37 cellular contexts compared by ENCODE assay signal in genomic region chr17:40883960-40884359, GRCh38. TPM values are rescaled to one million over a fixed set of nuclear protein-coding genes. Genes with fewer than 3 reads are reported as not detected.
"Had no signal": no experiment of that assay in that cellular context is flagged by ENCODE, and none has a peak within 500 bp of the region (broad histone marks: within the 10 kb centered on the region; RNA-seq: fewer than 3 reads in every experiment).

No MANE protein-coding gene starts in this region.

- ATAC-seq: esophagus mucosa; foreskin keratinocyte; gastroesophageal sphincter; heart left ventricle; left lobe of liver; natural killer cell; psoas muscle; right cardiac atrium; stimulated activated memory B cell treated with anti-CD40 and anti-IgM and Interleukin-4, amounts not matched to agents 10 μg/mL and 1 μg/mL and 100 μg/mL, for 72 hours; stimulated activated naive CD8-positive, alpha-beta T cell treated with anti-CD3 and anti-CD28 coated beads, Interleukin-15, Interleukin-2, amounts not matched to agents 100 U/mL and 50 U/mL, for 24 hours had no signal

- H3K9me3 Mint-ChIP-seq: central memory CD8-positive, alpha-beta T cell; endodermal cell; immature natural killer cell; memory B cell; natural killer cell; stimulated activated memory B cell treated with anti-CD40 and anti-IgM and Interleukin-4, amounts not matched to agents 10 μg/mL and 1 μg/mL and 100 μg/mL, for 72 hours had no signal

- H3K4me3 Mint-ChIP-seq: central memory CD8-positive, alpha-beta T cell; endodermal cell; immature natural killer cell; memory B cell; natural killer cell; stimulated activated memory B cell treated with anti-CD40 and anti-IgM and Interleukin-4, amounts not matched to agents 10 μg/mL and 1 μg/mL and 100 μg/mL, for 72 hours had no signal

- FAIRE-seq: urothelium cell line had no signal

- H3K27me3 ChIP-seq: ovary, testis, upper lobe of left lung had no signal

- H3K27ac ChIP-seq: dorsolateral prefrontal cortex, epithelial cell of prostate, foreskin keratinocyte, gastroesophageal sphincter, heart left ventricle, ovary, psoas muscle, sigmoid colon, spleen, testis, tibial artery, upper lobe of left lung had no signal

- H3K9me3 ChIP-seq: gastroesophageal sphincter, heart left ventricle, ovary, psoas muscle, sigmoid colon, spleen, testis, tibial artery, upper lobe of left lung had no signal

- DNase-seq: dorsolateral prefrontal cortex; effector CD8-positive, alpha-beta T cell; endodermal cell; foreskin keratinocyte; heart left ventricle; hypothalamus; immature natural killer cell; islet precursor cell; kidney glomerular epithelial cell; natural killer cell; occipital lobe; ovary; posterior cingulate gyrus; psoas muscle; right cardiac atrium; sigmoid colon; spleen; stimulated activated CD4-positive, alpha-beta T cell treated with anti-CD3 and anti-CD28 coated beads, Interleukin-4, amount 100 ng/mL, for 4 hours; stimulated activated naive CD8-positive, alpha-beta T cell treated with anti-CD3 and anti-CD28 coated beads, Interleukin-15, Interleukin-2, amounts not matched to agents 100 U/mL and 50 U/mL, for 24 hours; substantia nigra; testis; tibial artery; upper lobe of left lung had no signal

- H3K4me3 ChIP-seq: dorsolateral prefrontal cortex, gastroesophageal sphincter, heart left ventricle, lung, ovary, psoas muscle, sigmoid colon, spleen, testis, tibial artery, upper lobe of left lung had no signal

- H3K4me1 ChIP-seq: foreskin keratinocyte, gastroesophageal sphincter, psoas muscle, sigmoid colon, spleen, testis, tibial artery had no signal

- H3K4me1 Mint-ChIP-seq: central memory CD8-positive, alpha-beta T cell; immature natural killer cell; memory B cell; natural killer cell; stimulated activated memory B cell treated with anti-CD40 and anti-IgM and Interleukin-4, amounts not matched to agents 10 μg/mL and 1 μg/mL and 100 μg/mL, for 72 hours had no signal

- H3K36me3 Mint-ChIP-seq: immature natural killer cell; memory B cell; natural killer cell; stimulated activated memory B cell treated with anti-CD40 and anti-IgM and Interleukin-4, amounts not matched to agents 10 μg/mL and 1 μg/mL and 100 μg/mL, for 72 hours had no signal

- H3K27ac Mint-ChIP-seq: endodermal cell; immature natural killer cell; memory B cell; natural killer cell; stimulated activated memory B cell treated with anti-CD40 and anti-IgM and Interleukin-4, amounts not matched to agents 10 μg/mL and 1 μg/mL and 100 μg/mL, for 72 hours had no signal

- H3K36me3 ChIP-seq: gastroesophageal sphincter, heart left ventricle, ovary, sigmoid colon, spleen, tibial artery, upper lobe of left lung had no signal

RNA-seq across cellular contexts. Expression of gene KRT20, which starts 1.1 kb away (rescaled TPM):
- total RNA-seq: dorsolateral prefrontal cortex, endodermal cell, fibroblast of lung, foreskin keratinocyte, gastroesophageal sphincter, heart left ventricle, liver, mononuclear cell, natural killer cell, occipital lobe, renal cortical epithelial cell, right cardiac atrium, skeletal muscle tissue, spleen, testis had no signal

RNA-seq across cellular contexts. Expression of gene KRT12, which starts 16.9 kb away (rescaled TPM):
- total RNA-seq: endodermal cell, esophagus mucosa, fibroblast of lung, foreskin keratinocyte, gastroesophageal sphincter, heart left ventricle, left lobe of liver, liver, lung, mononuclear cell, natural killer cell, occipital lobe, ovary, psoas muscle, renal cortical epithelial cell, right cardiac atrium, sigmoid colon, skeletal muscle tissue, spleen, upper lobe of left lung had no signal

RNA-seq across cellular contexts. Expression of gene KRT23, which starts 53.5 kb away (rescaled TPM):
- total RNA-seq: endodermal cell, fibroblast of lung, right cardiac atrium had no signal
